8 cellular contexts compared by ENCODE assay signal in the genomic region with DNA sequence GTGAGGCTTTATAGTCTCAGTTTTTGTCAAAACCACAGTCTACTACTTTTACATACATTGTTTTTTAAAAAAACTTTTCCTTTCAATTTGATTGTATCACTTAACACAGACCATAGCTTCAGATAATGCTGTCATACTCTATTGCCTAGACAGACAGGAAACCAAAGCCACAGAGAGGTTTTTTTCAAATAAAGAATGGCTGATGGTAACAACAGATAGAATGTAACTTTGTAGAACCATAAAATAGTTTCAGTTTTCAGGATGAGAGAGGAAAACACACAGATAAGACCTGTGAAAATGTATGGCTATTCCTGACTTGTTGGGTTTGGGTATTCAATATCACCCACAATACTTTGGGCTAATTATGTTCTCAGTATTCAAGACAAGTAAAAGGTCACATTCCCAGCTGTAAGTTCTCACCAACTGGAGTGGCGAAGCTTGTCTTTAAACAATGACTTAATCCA.
DNase-seq lines count a peak whose midpoint lies in the region; ATAC-seq and TF ChIP-seq lines count a peak whose summit lies in the region.

No MANE protein-coding gene starts in this region.

- CTCF ChIA-PET in CD8-positive, alpha-beta T cell (lab: Charles Lee): interaction anchor here (1.4 kb wide), 1 partner anchor 94 kb away, joined by 3 read pairs; the partner anchor contains the start of gene ADGRG6

- no peaks in the 10 kb centered on the region for H3K9me3 ChIP-seq in CD8-positive, alpha-beta T cell (ENCODE audit: low read length)

- H2BK5ac ChIP-seq in mesendoderm (ENCODE audit: low read length): no peak overlapping the region

- H3K4me3 Mint-ChIP-seq in CD8-positive, alpha-beta T cell: peak overlapping the region; percentile 54
- no peak overlapping the region for H3K4me3 Mint-ChIP-seq in activated naive CD8-positive, alpha-beta T cell treated with anti-CD3 and anti-CD28 coated beads for 36 hours

- no peak overlapping the region for H4K8ac ChIP-seq in mesendoderm (ENCODE audit: low read depth, low read length)

- H3K36me3 ChIP-seq in CD8-positive, alpha-beta T cell (ENCODE audit: insufficient read depth, low read length): no peaks in the 10 kb centered on the region
- no peaks in the 10 kb centered on the region for H3K36me3 ChIP-seq in mesendoderm (ENCODE audit: control insufficient read depth, insufficient read depth, low read length)

- POLR2A ChIA-PET in CD8-positive, alpha-beta T cell (lab: Charles Lee): interaction anchor here (0.9 kb wide), 1 partner anchor 236 kb away, joined by 3 read pairs; no protein-coding TSS in a partner anchor

- H4K5ac ChIP-seq in mesendoderm (ENCODE audit: low read length): no peak overlapping the region

- no peak for TF ChIP-seq CTCF in CD8-positive, alpha-beta T cell (IDR thresholded peaks at IDR 0.05)

- no peak overlapping the region for H2BK15ac ChIP-seq in mesendoderm (replicated peaks; ENCODE audit: low read depth)

- no peak overlapping the region for H3K4ac ChIP-seq in mesendoderm (ENCODE audit: low read depth, low read length)

- peak overlapping the region; percentile 42 for H3K27ac ChIP-seq in CD8-positive, alpha-beta T cell (ENCODE audit: low read depth, low read length)
- no peak overlapping the region for H3K27ac ChIP-seq in mesendoderm (ENCODE audit: low read depth, low read length)

- no peak overlapping the region for H2BK120ac ChIP-seq in mesendoderm (ENCODE audit: low read depth, low read length)

- H3K36me3 Mint-ChIP-seq in CD8-positive, alpha-beta T cell: no peaks in the 10 kb centered on the region
- H3K36me3 Mint-ChIP-seq in activated naive CD8-positive, alpha-beta T cell treated with anti-CD3 and anti-CD28 coated beads for 36 hours: no peaks in the 10 kb centered on the region

- H3K4me1 ChIP-seq in CD8-positive, alpha-beta T cell (ENCODE audit: insufficient read depth, low read length): peaks cover 38% of the 10 kb centered on the region
- peaks cover 4% of the 10 kb centered on the region for H3K4me1 ChIP-seq in mesendoderm (ENCODE audit: control insufficient read depth, low read depth, low read length)

- no peaks in the 10 kb centered on the region for H3K79me1 ChIP-seq in mesendoderm (ENCODE audit: low read length)

- H3K27me3 ChIP-seq in CD8-positive, alpha-beta T cell (ENCODE audit: insufficient read depth, low read length): no peaks in the 10 kb centered on the region
- no peaks in the 10 kb centered on the region for H3K27me3 ChIP-seq in mesendoderm (ENCODE audit: insufficient read depth, low read length, poor library complexity)

- H3K79me2 ChIP-seq in mesendoderm (ENCODE audit: control insufficient read depth, insufficient read depth, low read length): no peaks in the 10 kb centered on the region

- H3K9ac ChIP-seq in mesendoderm (ENCODE audit: low read length): no peak overlapping the region

- no peaks in the 10 kb centered on the region for H3K9me3 Mint-ChIP-seq in CD8-positive, alpha-beta T cell
- no peaks in the 10 kb centered on the region for H3K9me3 Mint-ChIP-seq in activated naive CD8-positive, alpha-beta T cell treated with anti-CD3 and anti-CD28 coated beads for 36 hours

- DNase-seq in CD8-positive, alpha-beta T cell: no peak
- no peak for DNase-seq in activated naive CD8-positive, alpha-beta T cell treated with anti-CD3 and anti-CD28 coated beads for 36 hours
- DNase-seq in NCI-H1105 treated with DMSO at 0.1 percent for 48 hours (lab: John Stamatoyannopoulos, UW) (no peak), NCI-H1092 (lab: John Stamatoyannopoulos, UW) (no peak), mesendoderm (no peak)
- no peak for DNase-seq in stimulated activated CD4-positive, alpha-beta T cell treated with anti-CD3 and anti-CD28 coated beads, Interleukin-12 subunit alpha, Interleukin-12 subunit beta, amount 100 ng/mL, for 4 hours

- H3K27ac Mint-ChIP-seq in CD8-positive, alpha-beta T cell: peak overlapping the region; percentile 85
- peak overlapping the region; percentile 54 for H3K27ac Mint-ChIP-seq in activated naive CD8-positive, alpha-beta T cell treated with anti-CD3 and anti-CD28 coated beads for 36 hours

- no peaks in the 10 kb centered on the region for H3K27me3 Mint-ChIP-seq in CD8-positive, alpha-beta T cell (ENCODE audit: low read depth)
- H3K27me3 Mint-ChIP-seq in activated naive CD8-positive, alpha-beta T cell treated with anti-CD3 and anti-CD28 coated beads for 36 hours: no peaks in the 10 kb centered on the region

- no CpG with 5 or more reads among the region's 1 CpG for WGBS in mesendoderm (ENCODE audit: extremely low coverage, insufficient coverage, low lambda C conversion rate)

- peaks cover 50% of the 10 kb centered on the region for H3K4me1 Mint-ChIP-seq in CD8-positive, alpha-beta T cell (ENCODE audit: low read depth)
- H3K4me1 Mint-ChIP-seq in activated naive CD8-positive, alpha-beta T cell treated with anti-CD3 and anti-CD28 coated beads for 36 hours: peaks cover 29% of the 10 kb centered on the region

- no peak overlapping the region for H3K4me2 ChIP-seq in mesendoderm (ENCODE audit: low read length)

- no peak overlapping the region for H3K18ac ChIP-seq in mesendoderm (ENCODE audit: low read length)

- peak; percentile 87 for ATAC-seq in CD8-positive, alpha-beta T cell
- ATAC-seq in GM19455 (IDR thresholded peaks at IDR 0.05; ENCODE audit: unreplicated experiment): peak; percentile 90
- ATAC-seq in HG03159 (IDR thresholded peaks at IDR 0.05; ENCODE audit: unreplicated experiment): peak; percentile 93

- H2AK5ac ChIP-seq in mesendoderm (ENCODE audit: low read length): no peak overlapping the region

- intact Hi-C loops in CD8-positive, alpha-beta T cell (cut with DNase I, micrococcal nuclease): loop anchor here in 1 of 2 experiments (5.0 to 10.0 kb wide), 2 partner anchors 172 to 669 kb away; partner anchors contain the start of gene AIG1

- H3K56ac ChIP-seq in mesendoderm (ENCODE audit: low read length): no peak overlapping the region

- H3K23ac ChIP-seq in mesendoderm (ENCODE audit: low read length): no peak overlapping the region

- H3K4me3 ChIP-seq in CD8-positive, alpha-beta T cell (ENCODE audit: low read depth, low read length): no peak overlapping the region
- no peak overlapping the region for H3K4me3 ChIP-seq in mesendoderm (ENCODE audit: low read length)
